Comparison of ENCODE assay signal across 13 cellular contexts in genomic region chr15:60528530-60528929, GRCh38. TPM values are rescaled to one million over a fixed set of nuclear protein-coding genes. Genes with fewer than 3 reads are reported as not detected.
A peak's percentile ranks its signal among the peaks of the same experiment; 100 is the strongest.
DNase-seq lines count a peak whose midpoint lies in the region; ATAC-seq, FAIRE-seq and TF ChIP-seq lines count a peak whose summit lies in the region.
"Had no signal": no experiment of that assay in that cellular context is flagged by ENCODE, and none has a peak within 500 bp of the region (broad histone marks: within the 10 kb centered on the region; RNA-seq: fewer than 3 reads in every experiment).

No MANE protein-coding gene starts in this region.

- dilution Hi-C loops in endothelial cell of umbilical vein (cut with MboI; ENCODE audit: extremely low pct_ligation_motif_present, low sequenced_read_pairs): no loop called here

- in situ Hi-C loops in Panc1 (cut with HindIII; ENCODE audit: low pct_unique_long_range_greater_than_20kb, low sequenced_read_pairs) (no loop called here), gastrocnemius medialis (cut with MboI; ENCODE audit: low sequenced_read_pairs in 4 of 4) (no loop called here)

- no peak for DNase-seq in activated naive CD4-positive, alpha-beta T cell treated with Interleukin-2 at 50 U/mL for 16 hours
- DNase-seq in Panc1 (ENCODE audit: low read depth, low spot score) (no peak), endothelial cell of umbilical vein (ENCODE audit: low read depth, low spot score) (peak; percentile 34), gastrocnemius medialis (no peak), UCSD-AML1 (lab: John Stamatoyannopoulos, UW; ENCODE audit: unreplicated experiment) (no peak)
- DNase-seq: NCI-H1694; stimulated activated CD8-positive, alpha-beta memory T cell treated with anti-CD3 and anti-CD28 coated beads, Interleukin-4, amount 100 ng/mL, for 48 hours; T-helper 9 cell had no signal

- intact Hi-C loops in Panc1 (cut with micrococcal nuclease; ENCODE audit: unreplicated experiment): no loop called here
- intact Hi-C loops in endothelial cell of umbilical vein (cut with micrococcal nuclease): no loop called here
- intact Hi-C loops in gastrocnemius medialis (cut with DNase I; ENCODE audit: low total_unique reads): no loop called here

- H3K4me2 ChIP-seq in endothelial cell of umbilical vein (ENCODE audit: insufficient read depth, low read length): no peak overlapping the region

- H3K9ac ChIP-seq in endothelial cell of umbilical vein (replicated peaks; ENCODE audit: extremely low read depth, insufficient read depth, low read length): no peak overlapping the region

- ATAC-seq in Panc1 (0 out of 2 replicates have a peak, but pooled peaks have one; percentile 52), gastrocnemius medialis (peak; percentile 31 to 38), GM21717 (IDR thresholded peaks at IDR 0.05; ENCODE audit: unreplicated experiment) (no peak), HG03457 (IDR thresholded peaks at IDR 0.05; ENCODE audit: unreplicated experiment) (no peak)
- ATAC-seq: left lobe of liver had no signal

- no peak overlapping the region for H2AFZ ChIP-seq in endothelial cell of umbilical vein (ENCODE audit: low read depth, low read length)

- no peak for FAIRE-seq in endothelial cell of umbilical vein (lab: Jason Lieb, UNC)

- H3K36me3 Mint-ChIP-seq in activated naive CD4-positive, alpha-beta T cell treated with anti-CD3 and anti-CD28 coated beads, Interleukin-2, amount 50 U/mL, for 24 hours: peaks cover 19% of the 10 kb centered on the region

- H3K27ac ChIP-seq in Panc1 (ENCODE audit: low read length): no peak overlapping the region
- H3K27ac ChIP-seq in endothelial cell of umbilical vein (ENCODE audit: insufficient read depth, low read depth, low read length): no peak overlapping the region
- H3K27ac ChIP-seq in gastrocnemius medialis: peak overlapping the region; percentile 25 to 59 (median 44)
- H3K27ac ChIP-seq: vagina had no signal

- H3K27me3 Mint-ChIP-seq in activated naive CD4-positive, alpha-beta T cell treated with anti-CD3 and anti-CD28 coated beads, Interleukin-2, amount 50 U/mL, for 24 hours: no peaks in the 10 kb centered on the region

- H3K27ac Mint-ChIP-seq in activated naive CD4-positive, alpha-beta T cell treated with anti-CD3 and anti-CD28 coated beads, Interleukin-2, amount 50 U/mL, for 24 hours: peak overlapping the region; percentile 98

- H3K9me3 Mint-ChIP-seq in activated naive CD4-positive, alpha-beta T cell treated with anti-CD3 and anti-CD28 coated beads, Interleukin-2, amount 50 U/mL, for 24 hours: no peaks in the 10 kb centered on the region

- H3K36me3 ChIP-seq in Panc1 (ENCODE audit: control insufficient read depth, insufficient read depth, low read length) (no peaks in the 10 kb centered on the region), endothelial cell of umbilical vein (ENCODE audit: control insufficient read depth in 2 of 2, extremely low read depth in 1 of 2, insufficient read depth in 2 of 2, low read length in 2 of 2) (no peaks in the 10 kb centered on the region), gastrocnemius medialis (peaks cover 0 to 5% of the 10 kb centered on the region in 2 donors)
- H3K36me3 ChIP-seq: vagina had no signal

- peaks cover 83% of the 10 kb centered on the region for H3K4me1 Mint-ChIP-seq in activated naive CD4-positive, alpha-beta T cell treated with anti-CD3 and anti-CD28 coated beads, Interleukin-2, amount 50 U/mL, for 24 hours

- BruUV-seq in Panc1 (replicated peaks; lab: Mats Ljungman, UMichigan) (no TSS peak), endothelial cell of umbilical vein (replicated peaks; lab: Mats Ljungman, UMichigan) (no TSS peak)

- H3K4me3 ChIP-seq in Panc1 (ENCODE audit: low read depth in 2 of 2, low read length in 2 of 2) (no peak overlapping the region), endothelial cell of umbilical vein (replicated peaks in 1 of 3; ENCODE audit: insufficient read depth in 1 of 3, low read depth in 1 of 3, low read length in 3 of 3) (no peak overlapping the region), gastrocnemius medialis (no peak overlapping the region)
- H3K4me3 ChIP-seq: vagina had no signal

- H3K9me3 ChIP-seq in Panc1 (ENCODE audit: control insufficient read depth, insufficient read depth, low read depth, low read length): no peaks in the 10 kb centered on the region
- H3K9me3 ChIP-seq in endothelial cell of umbilical vein (replicated peaks; ENCODE audit: control insufficient read depth, insufficient read depth, low read length): no peaks in the 10 kb centered on the region
- no peaks in the 10 kb centered on the region for H3K9me3 ChIP-seq in gastrocnemius medialis
- H3K9me3 ChIP-seq: vagina had no signal

- TF ChIP-seq CTCF in Panc1 (IDR thresholded peaks at IDR 0.05): no peak
- TF ChIP-seq CTCF in endothelial cell of umbilical vein (IDR thresholded peaks at IDR 0.05; ENCODE audit: extremely low read depth in 1 of 2, insufficient read depth in 1 of 2, low read depth in 1 of 2, low read length in 2 of 2): no peak
- no peak for TF ChIP-seq CTCF in gastrocnemius medialis (IDR thresholded peaks at IDR 0.05 in 4 of 5, conservative IDR thresholded peaks at IDR 0.05 in 1 of 5)

- TF ChIP-seq POLR2A in endothelial cell of umbilical vein (IDR thresholded peaks at IDR 0.05; ENCODE audit: low read depth, low read length) (no peak), gastrocnemius medialis (IDR thresholded peaks at IDR 0.05) (no peak)

- no peaks in the 10 kb centered on the region for H4K20me1 ChIP-seq in endothelial cell of umbilical vein (replicated peaks; ENCODE audit: control insufficient read depth, extremely low read depth, insufficient read depth, low read length)

- POLR2A ChIA-PET in Panc1 (lab: Charles Lee): interaction anchor here (0.6 kb wide), 1 partner anchor 171 kb away, joined by 3 read pairs; no protein-coding TSS in a partner anchor
- POLR2A ChIA-PET in endothelial cell of umbilical vein (lab: Charles Lee): no interaction called here

- CTCF ChIA-PET in Panc1 (lab: Charles Lee) (no interaction called here), endothelial cell of umbilical vein (lab: Charles Lee) (no interaction called here)

- H3K27me3 ChIP-seq in Panc1 (ENCODE audit: control insufficient read depth, insufficient read depth, low read length): no peaks in the 10 kb centered on the region
- H3K27me3 ChIP-seq in endothelial cell of umbilical vein (ENCODE audit: control insufficient read depth in 2 of 2, insufficient read depth in 2 of 2, low read length in 2 of 2): no peaks in the 10 kb centered on the region
- H3K27me3 ChIP-seq in gastrocnemius medialis: no peaks in the 10 kb centered on the region
- H3K27me3 ChIP-seq: vagina had no signal

- H3K9me1 ChIP-seq in endothelial cell of umbilical vein (replicated peaks; ENCODE audit: control insufficient read depth, extremely low read depth, insufficient read depth, low read length): no peaks in the 10 kb centered on the region

- peak overlapping the region; percentile 37 for H3K4me3 Mint-ChIP-seq in activated naive CD4-positive, alpha-beta T cell treated with anti-CD3 and anti-CD28 coated beads, Interleukin-2, amount 50 U/mL, for 24 hours

- no peaks in the 10 kb centered on the region for H3K79me2 ChIP-seq in endothelial cell of umbilical vein (ENCODE audit: control insufficient read depth, insufficient read depth, low read length)

- H3K4me1 ChIP-seq in Panc1 (ENCODE audit: control insufficient read depth, insufficient read depth, low read length) (peaks cover 11% of the 10 kb centered on the region), endothelial cell of umbilical vein (ENCODE audit: control insufficient read depth, extremely low read depth, insufficient read depth, low read length) (no peaks in the 10 kb centered on the region), gastrocnemius medialis (peaks cover 66 to 70% of the 10 kb centered on the region in 2 donors)

TF ChIP-seq in endothelial cell of umbilical vein, 7 proteins besides CTCF, POLR2A, EP300 and RAD21:
- no peak for TF ChIP-seq FOS (IDR thresholded peaks at IDR 0.05; ENCODE audit: borderline replicate concordance, insufficient read depth, low read length)
- no peak for TF ChIP-seq MAX (IDR thresholded peaks at IDR 0.05; ENCODE audit: insufficient read depth, insufficient read length)
- TF ChIP-seq JUN (IDR thresholded peaks at IDR 0.05; ENCODE audit: borderline replicate concordance, insufficient read depth, insufficient read length, low read depth): no peak
- TF ChIP-seq MYC (IDR thresholded peaks at IDR 0.05; ENCODE audit: low read depth, low read length): no peak
- TF ChIP-seq EZH2 (IDR thresholded peaks at IDR 0.05; ENCODE audit: borderline replicate concordance, low read depth, low read length, severe bottlenecking): no peak
- no peak for TF ChIP-seq GATA2 (IDR thresholded peaks at IDR 0.05; ENCODE audit: insufficient read depth, insufficient read length, low read depth, low read length)
- no peak for TF ChIP-seq POLR2AphosphoS5 (IDR thresholded peaks at IDR 0.05; ENCODE audit: insufficient read depth, low read depth, low read length)

RNA-seq across cellular contexts. Expression of gene ICE2, which starts 49.6 kb away (rescaled TPM):
- 66.2 TPM for total RNA-seq in Panc1 (2021; ENCODE audit: unreplicated experiment)
- polyA plus RNA-seq in Panc1 (2012; ENCODE audit: insufficient read length): 25.3 TPM
- total RNA-seq in endothelial cell of umbilical vein: 50.9 and 57.0 TPM in 2 replicates
- 21.8 and 22.1 TPM in 2 replicates for polyA plus RNA-seq in endothelial cell of umbilical vein
- polyA plus RNA-seq in endothelial cell of umbilical vein (2011; cell fraction: cytosol; rRNA removed): 20.2 and 21.9 TPM in 2 replicates
- 43.4 and 43.7 TPM in 2 replicates for polyA plus RNA-seq in endothelial cell of umbilical vein (2011; cell fraction: nucleus; rRNA removed)
- polyA plus RNA-seq in endothelial cell of umbilical vein (2012): 24.5 and 43.3 TPM in 2 replicates
- 36.5 and 40.6 TPM in 2 replicates for polyA minus RNA-seq in endothelial cell of umbilical vein
- polyA minus RNA-seq in endothelial cell of umbilical vein (2011; cell fraction: cytosol; rRNA and poly(A)+ RNA removed): 32.6 TPM
- 58.6 and 71.2 TPM in 2 replicates for polyA minus RNA-seq in endothelial cell of umbilical vein (2011; cell fraction: nucleus; rRNA and poly(A)+ RNA removed)
- 10 to 100 TPM in 3 of 4 donors, 1 to 10 TPM in 1; 5.8 to 19.0 (median 14.3) TPM for total RNA-seq in gastrocnemius medialis

Comparison
In these comparisons a context has a peak if more than half of its experiments do, and no peak if none do; other contexts are left out.
1. ATAC-seq: peak in Panc1 (single experiment) and gastrocnemius medialis (2 of 2); none in GM21717 (single experiment) and HG03457 (single experiment).
2. H3K27ac ChIP-seq: peak in gastrocnemius medialis (4 of 4); none in Panc1 (single experiment) and endothelial cell of umbilical vein (single experiment).